Comparison of ENCODE assay signal across 18 cellular contexts in genomic region chr1:62397301-62397700, GRCh38. TPM values are rescaled to one million over a fixed set of nuclear protein-coding genes. Genes with fewer than 3 reads are reported as not detected.
DNase-seq lines count a peak whose midpoint lies in the region; ATAC-seq, FAIRE-seq and TF ChIP-seq lines count a peak whose summit lies in the region.
"Had no signal": no experiment of that assay in that cellular context is flagged by ENCODE, and none has a peak within 500 bp of the region (broad histone marks: within the 10 kb centered on the region; RNA-seq: fewer than 3 reads in every experiment).

No MANE protein-coding gene starts in this region.

- H3K79me1 ChIP-seq in mesenchymal stem cell (replicated peaks; ENCODE audit: low read length, poor library complexity, severe bottlenecking): no peaks in the 10 kb centered on the region

- no peak overlapping the region for H3K18ac ChIP-seq in mesenchymal stem cell (ENCODE audit: low read depth in 1 of 2, low read length in 2 of 2)

- no peaks in the 10 kb centered on the region for H3K27me3 ChIP-seq in GM23338 (ENCODE audit: insufficient read depth)
- H3K27me3 ChIP-seq in bronchial epithelial cell (ENCODE audit: control insufficient read depth, insufficient read depth, low read length): no peaks in the 10 kb centered on the region
- peaks cover 9 to 19% of the 10 kb centered on the region in 2 experiments for H3K27me3 ChIP-seq in mesenchymal stem cell (ENCODE audit: control insufficient read depth in 1 of 2, insufficient read depth in 1 of 2, low read length in 2 of 2)

- no peak for FAIRE-seq in bronchial epithelial cell (lab: Jason Lieb, UNC)
- FAIRE-seq: GM12891, GM18507 had no signal

- peaks cover 4% of the 10 kb centered on the region for H3K4me1 ChIP-seq in GM23338 (ENCODE audit: insufficient read depth)
- no peaks in the 10 kb centered on the region for H3K4me1 ChIP-seq in mesenchymal stem cell (ENCODE audit: control insufficient read depth, insufficient read depth, low read depth, low read length)

- no peak overlapping the region for H2BK5ac ChIP-seq in mesenchymal stem cell (ENCODE audit: low read depth, low read length, poor library complexity, severe bottlenecking)

- H3K4me1 Mint-ChIP-seq in GM23338: peaks cover 26% of the 10 kb centered on the region
- H3K4me1 Mint-ChIP-seq: CD4-positive, alpha-beta memory T cell had no signal

- H2BK15ac ChIP-seq in mesenchymal stem cell (ENCODE audit: low read depth, poor library complexity, severe bottlenecking): no peak overlapping the region

- no peak overlapping the region for H3K23ac ChIP-seq in mesenchymal stem cell (ENCODE audit: low read length in 2 of 2)

- no peaks in the 10 kb centered on the region for H3K36me3 Mint-ChIP-seq in GM23338 (ENCODE audit: low read depth)
- H3K36me3 Mint-ChIP-seq: CD4-positive, alpha-beta memory T cell had no signal

- H3K27ac Mint-ChIP-seq in GM23338: no peak overlapping the region
- H3K27ac Mint-ChIP-seq: CD4-positive, alpha-beta memory T cell; H9 had no signal

- no peaks in the 10 kb centered on the region for H3K9me3 ChIP-seq in mesenchymal stem cell (ENCODE audit: control insufficient read depth, low read length)

- H2AK5ac ChIP-seq in mesenchymal stem cell (ENCODE audit: low read length, severe bottlenecking): peak overlapping the region; percentile 17

- 0 out of 2 replicates have a peak, but pooled peaks cover 4% of the 10 kb centered on the region for H3K9me2 ChIP-seq in GM23338 (ENCODE audit: insufficient read depth)

- no peaks in the 10 kb centered on the region for H4K20me1 ChIP-seq in GM23338 (replicated peaks; ENCODE audit: insufficient read depth)

- H4K8ac ChIP-seq in mesenchymal stem cell (ENCODE audit: low read length): no peak overlapping the region

- H3K27me3 Mint-ChIP-seq in GM23338 (ENCODE audit: insufficient read depth, low read depth, poor library complexity): peaks cover 7% of the 10 kb centered on the region

- H2BK12ac ChIP-seq in mesenchymal stem cell (ENCODE audit: low read length in 2 of 2): no peak overlapping the region

- H4K91ac ChIP-seq in mesenchymal stem cell (ENCODE audit: low read length): no peak overlapping the region

- H3K4me2 ChIP-seq in GM23338: no peak overlapping the region
- H3K4me2 ChIP-seq in mesenchymal stem cell (ENCODE audit: low read length, poor library complexity, severe bottlenecking): no peak overlapping the region

- no peaks in the 10 kb centered on the region for H3K79me2 ChIP-seq in GM23338 (replicated peaks; ENCODE audit: insufficient read depth)

- H3K9ac ChIP-seq in mesenchymal stem cell (ENCODE audit: low read length): no peak overlapping the region

- DNase-seq in GM23338 (ENCODE audit: low spot score): no peak
- DNase-seq in bronchial epithelial cell (ENCODE audit: low read depth): peak; percentile 60
- peak; percentile 22 for DNase-seq in epithelial cell of prostate (ENCODE audit: low read depth, low spot score)
- no peak for DNase-seq in mesenchymal stem cell
- DNase-seq in T-helper 9 cell: no peak
- no peak for DNase-seq in SIG-M5 treated with dmso at 0.1 percent for 504 hours (lab: John Stamatoyannopoulos, UW; ENCODE audit: unreplicated experiment)
- DNase-seq: C1 segment of cervical spinal cord; Calu3; CD4-positive, alpha-beta memory T cell; COR-L47; DMS53; DMS79 treated with DMSO at 0.1 percent for 48 hours; GF-D8; H9 had no signal

- no peaks in the 10 kb centered on the region for H3F3A ChIP-seq in GM23338 (replicated peaks; ENCODE audit: low read depth)

- H2BK120ac ChIP-seq in mesenchymal stem cell (ENCODE audit: low read depth, low read length): no peak overlapping the region

- H3K27ac ChIP-seq in GM23338 (ENCODE audit: low read depth) (no peak overlapping the region), epithelial cell of prostate (no peak overlapping the region), mesenchymal stem cell (ENCODE audit: low read length, poor library complexity, severe bottlenecking) (no peak overlapping the region)

- ATAC-seq in GM23338 (no peak), GM18511 (IDR thresholded peaks at IDR 0.05; ENCODE audit: unreplicated experiment) (no peak)
- ATAC-seq: HCT116 had no signal

- H3K9me3 Mint-ChIP-seq in GM23338: no peaks in the 10 kb centered on the region
- H3K9me3 Mint-ChIP-seq: CD4-positive, alpha-beta memory T cell; H9 had no signal

- H3K36me3 ChIP-seq in GM23338 (ENCODE audit: insufficient read depth) (no peaks in the 10 kb centered on the region), bronchial epithelial cell (ENCODE audit: control insufficient read depth, insufficient read depth, low read length) (no peaks in the 10 kb centered on the region), mesenchymal stem cell (ENCODE audit: control insufficient read depth in 1 of 2, insufficient read depth in 2 of 2, low read depth in 1 of 2, low read length in 2 of 2) (no peaks in the 10 kb centered on the region)

- no peak for TF ChIP-seq CTCF in GM23338 (conservative IDR thresholded peaks at IDR 0.05; ENCODE audit: low read depth in 2 of 2)
- no peak for TF ChIP-seq CTCF in bronchial epithelial cell (IDR thresholded peaks at IDR 0.05; ENCODE audit: insufficient read depth, low read length, severe bottlenecking)

- H3K14ac ChIP-seq in mesenchymal stem cell (ENCODE audit: low read length in 2 of 2): no peak overlapping the region

- H3K4me3 ChIP-seq in GM23338 (no peak overlapping the region), bronchial epithelial cell (ENCODE audit: low read depth, low read length) (no peak overlapping the region), mesenchymal stem cell (ENCODE audit: insufficient read depth in 1 of 2, low read depth in 1 of 2, low read length in 2 of 2) (no peak overlapping the region)

- peak overlapping the region; percentile 94 for H2AFZ ChIP-seq in GM23338
- H2AFZ ChIP-seq in mesenchymal stem cell (ENCODE audit: low read depth, low read length): no peak overlapping the region

- WGBS in mesenchymal stem cell: 90% methylated on average over 2 of the region's 3 CpGs

- no peak overlapping the region for H3K4me3 Mint-ChIP-seq in GM23338
- H3K4me3 Mint-ChIP-seq: CD4-positive, alpha-beta memory T cell; H9 had no signal

- no peak overlapping the region for H3K4ac ChIP-seq in mesenchymal stem cell (ENCODE audit: low read depth in 1 of 2, low read length in 2 of 2)

TF ChIP-seq in GM23338, 12 proteins besides CTCF, POLR2A, EP300 and RAD21:
- TF ChIP-seq NANOG (IDR thresholded peaks at IDR 0.05; ENCODE audit: borderline replicate concordance) (no peak), ZNF114 (CRISPR knock-in tag; IDR thresholded peaks at IDR 0.05) (no peak), REST (IDR thresholded peaks at IDR 0.05; ENCODE audit: unreplicated experiment) (no peak), POLR2AphosphoS5 (IDR thresholded peaks at IDR 0.05; ENCODE audit: low read depth) (no peak), JUNB (IDR thresholded peaks at IDR 0.05; ENCODE audit: unreplicated experiment) (no peak)
TF ChIP-seq in GM23338: peak in this region for 0.

RNA-seq across cellular contexts. Expression of gene USP1, which starts 39.5 kb away (rescaled TPM):
- total RNA-seq in GM23338 (2014; rRNA removed; shearing (Covaris generic)): 45.2 and 45.6 TPM in 2 replicates
- 53.3 and 74.6 TPM in 2 replicates for polyA plus RNA-seq in GM23338 (2016; fragmentation: Nextera tagmentation; extraction: Ambion mirVana)
- total RNA-seq in bronchial epithelial cell: 23.7 and 25.3 TPM in 2 replicates
- 12.2 TPM for polyA plus RNA-seq in mesenchymal stem cell (2013, experiment 1 of 2)
- polyA plus RNA-seq in mesenchymal stem cell (2013, experiment 2 of 2): 12.7 TPM

Comparison
In these comparisons a context has a peak if more than half of its experiments do, and no peak if none do; other contexts are left out.
1. DNase-seq: peak in bronchial epithelial cell (single experiment) and epithelial cell of prostate (single experiment); none in GM23338 (single experiment), mesenchymal stem cell (single experiment), T-helper 9 cell (single experiment) and SIG-M5 treated with dmso at 0.1 percent for 504 hours (single experiment).